In genomic region chr15:74535388-74536084, GRCh38 we compare ENCODE assay signal across 20 cellular contexts. TPM values are rescaled to one million over a fixed set of nuclear protein-coding genes. Genes with fewer than 3 reads are reported as not detected.
DNase-seq lines count a peak whose midpoint lies in the region; ATAC-seq, FAIRE-seq and TF ChIP-seq lines count a peak whose summit lies in the region.
"Had no signal": no experiment of that assay in that cellular context is flagged by ENCODE, and none has a peak within 500 bp of the region (broad histone marks: within the 10 kb centered on the region; RNA-seq: fewer than 3 reads in every experiment).

No MANE protein-coding gene starts in this region.

- FAIRE-seq in RCC 7860 (lab: Jason Lieb, UNC) (peak; percentile 45), H1 (lab: Jason Lieb, UNC) (no peak)
- FAIRE-seq: D721Med, TTC549 had no signal

- H2AK5ac ChIP-seq in H1 (ENCODE audit: low read depth, low read length) (no peak overlapping the region), mesendoderm (ENCODE audit: low read length) (no peak overlapping the region)

- H3K4me2 ChIP-seq in H1 (ENCODE audit: insufficient read depth in 1 of 2, low read depth in 2 of 2, low read length in 2 of 2) (no peak overlapping the region), osteoblast (ENCODE audit: insufficient read depth, low read length) (no peak overlapping the region), mesendoderm (ENCODE audit: low read length) (no peak overlapping the region)

- H3K4me3 ChIP-seq in H1 (ENCODE audit: extremely low read depth in 1 of 4, insufficient read depth in 2 of 4, low read depth in 3 of 4, low read length in 4 of 4) (no peak overlapping the region), osteoblast (ENCODE audit: insufficient read depth, low read length) (no peak overlapping the region), ovary (no peak overlapping the region), mesendoderm (ENCODE audit: low read length) (no peak overlapping the region)
- H3K4me3 ChIP-seq: gastroesophageal sphincter, GM23248 had no signal

- 0 out of 2 replicates have a peak overlapping the region, but pooled peaks have one; percentile 40 for H2BK12ac ChIP-seq in H1 (ENCODE audit: low read depth, low read length)

- H3K56ac ChIP-seq in H1 (replicated peaks; ENCODE audit: insufficient read length, low read depth, low read length) = no peak overlapping the region
- no peak overlapping the region for H3K56ac ChIP-seq in mesendoderm (ENCODE audit: low read length)

- H2BK5ac ChIP-seq in H1 (ENCODE audit: low read depth, low read length) = no peak overlapping the region
- no peak overlapping the region for H2BK5ac ChIP-seq in mesendoderm (ENCODE audit: low read length)

- intact Hi-C loops in ovary (cut with DNase I) = no loop called here

- no peak overlapping the region for H3K9ac ChIP-seq in H1 (replicated peaks in 1 of 4; ENCODE audit: extremely low read depth in 1 of 4, low read depth in 3 of 4, low read length in 3 of 4)
- no peak overlapping the region for H3K9ac ChIP-seq in mesendoderm (ENCODE audit: low read length)
- H3K9ac ChIP-seq: GM23248 had no signal

- H4K91ac ChIP-seq in H1 (replicated peaks; ENCODE audit: insufficient read length, low read length) = no peak overlapping the region

- no peak overlapping the region for H3K14ac ChIP-seq in H1 (ENCODE audit: insufficient read length)

- H2BK120ac ChIP-seq in H1 (replicated peaks; ENCODE audit: low read depth, low read length) (no peak overlapping the region), mesendoderm (ENCODE audit: low read depth, low read length) (no peak overlapping the region)

- POLR2A ChIA-PET in H1 (lab: Charles Lee; ENCODE audit: partially characterized antibody) = interaction anchor here (0.9 to 2.4 kb wide), 3 partner anchors 10 to 18 kb away, joined by 3 to 9 read pairs (median 3); no protein-coding TSS in a partner anchor

- no peak for TF ChIP-seq RAD21 in H1 (IDR thresholded peaks at IDR 0.05 in 1 of 2, conservative IDR thresholded peaks at IDR 0.05 in 1 of 2; ENCODE audit: low read depth in 2 of 2, low read length in 2 of 2)

- peaks cover 5% of the 10 kb centered on the region for H3K23me2 ChIP-seq in H1 (ENCODE audit: low read depth, low read length)

- peaks cover 7 to 12% of the 10 kb centered on the region in 2 donors for H3K36me3 Mint-ChIP-seq in activated naive CD4-positive, alpha-beta T cell treated with anti-CD3 and anti-CD28 coated beads, Interleukin-2, amount 50 U/mL, for 72 hours
- H3K36me3 Mint-ChIP-seq: mesothelial cell of epicardium had no signal

- H2AFZ ChIP-seq in H1 (ENCODE audit: low read length) = no peak overlapping the region
- H2AFZ ChIP-seq in osteoblast (ENCODE audit: low read length) = peak overlapping the region; percentile 42
- H2AFZ ChIP-seq: GM23248 had no signal

- H3K9me3 ChIP-seq in H1 (ENCODE audit: insufficient read depth in 2 of 2, low read depth in 1 of 2, low read length in 1 of 2) (no peaks in the 10 kb centered on the region), osteoblast (ENCODE audit: low read depth, low read length) (no peaks in the 10 kb centered on the region), ovary (no peaks in the 10 kb centered on the region)
- H3K9me3 ChIP-seq: gastroesophageal sphincter had no signal

- H3K9me3 Mint-ChIP-seq in activated naive CD4-positive, alpha-beta T cell treated with anti-CD3 and anti-CD28 coated beads, Interleukin-2, amount 50 U/mL, for 72 hours = no peaks in the 10 kb centered on the region
- H3K9me3 Mint-ChIP-seq: activated naive CD4-positive, alpha-beta T cell treated with anti-CD3 and anti-CD28 coated beads for 36 hours; immature natural killer cell; mesothelial cell of epicardium had no signal

- 86% methylated on average over 3 of the region's 3 CpGs; no CpG with 5 or more reads in 1 of the 2 experiments for WGBS in H1 (ENCODE audit: extremely low coverage in 1 of 2, insufficient coverage in 1 of 2, insufficient read length in 1 of 2, insufficient replicate concordance in 2 of 2, low coverage in 1 of 2, low lambda C conversion rate in 2 of 2, missing lambda C conversion rate in 1 of 2), 2 experiments
- 68 to 74% (median 73%) methylated on average over 3 of the region's 3 CpGs for WGBS in ovary, 3 donors
- no CpG with 5 or more reads among the region's 3 CpGs for WGBS in mesendoderm (ENCODE audit: extremely low coverage, insufficient coverage, low lambda C conversion rate)

- H4K8ac ChIP-seq in H1 (ENCODE audit: extremely low read depth, insufficient read depth, low read length) = no peak overlapping the region
- H4K8ac ChIP-seq in mesendoderm (ENCODE audit: low read depth, low read length) = no peak overlapping the region

- no peak overlapping the region; the same call in 1 of the 2 replicates for H2BK20ac ChIP-seq in H1 (ENCODE audit: low read length)

- DNase-seq in activated naive CD4-positive, alpha-beta T cell treated with anti-CD3 and anti-CD28 coated beads, Interleukin-2, amount 50 U/mL, for 72 hours (ENCODE audit: low spot score in 2 of 2) = no peak
- DNase-seq in activated naive CD4-positive, alpha-beta T cell (lab: John Stamatoyannopoulos, UW) = no peak
- DNase-seq in RCC 7860 (ENCODE audit: low spot score) = peak; percentile 86
- no peak for DNase-seq in H1 (ENCODE audit: low read depth in 1 of 2, low spot score in 2 of 2)
- no peak for DNase-seq in osteoblast (ENCODE audit: insufficient read length, low spot score, missing footprints)
- DNase-seq in SHP77 (lab: John Stamatoyannopoulos, UW) = no peak
- DNase-seq in ovary = no peak
- DNase-seq in mesendoderm = no peak
- DNase-seq: activated naive CD4-positive, alpha-beta T cell treated with anti-CD3 and anti-CD28 coated beads for 36 hours; effector CD8-positive, alpha-beta T cell; GM23248; immature natural killer cell; NCI-H2081 treated with DMSO at 0.1 percent for 48 hours; NCI-H748 treated with DMSO at 0.1 percent for 48 hours; Right ventricle myocardium superior had no signal

- H3K23ac ChIP-seq in H1 (ENCODE audit: insufficient read length) (no peak overlapping the region), mesendoderm (ENCODE audit: low read length) (no peak overlapping the region)

- H3K27me3 ChIP-seq in H1 (replicated peaks in 1 of 4; ENCODE audit: control insufficient read depth in 3 of 4, extremely low read depth in 1 of 4, insufficient read depth in 3 of 4, low read length in 3 of 4) (no peaks in the 10 kb centered on the region), osteoblast (ENCODE audit: insufficient read depth, low read length) (no peaks in the 10 kb centered on the region), ovary (no peaks in the 10 kb centered on the region), mesendoderm (ENCODE audit: insufficient read depth, low read length, poor library complexity) (no peaks in the 10 kb centered on the region)
- H3K27me3 ChIP-seq: gastroesophageal sphincter had no signal

- TF ChIP-seq EP300 in H1 (IDR thresholded peaks at IDR 0.05; ENCODE audit: borderline replicate concordance in 1 of 2, low read depth in 2 of 2, low read length in 2 of 2) = no peak
- TF ChIP-seq EP300 in ovary (IDR thresholded peaks at IDR 0.05) = no peak

- H3K36me3 ChIP-seq in H1 (ENCODE audit: control insufficient read depth in 2 of 4, insufficient read depth in 4 of 4, low read length in 3 of 4) (no peaks in the 10 kb centered on the region), osteoblast (ENCODE audit: insufficient read depth, low read length) (no peaks in the 10 kb centered on the region), ovary (no peaks in the 10 kb centered on the region), mesendoderm (ENCODE audit: control insufficient read depth, insufficient read depth, low read length) (no peaks in the 10 kb centered on the region)
- H3K36me3 ChIP-seq: gastroesophageal sphincter had no signal

- H3K79me1 ChIP-seq in H1 (ENCODE audit: low read depth, low read length) (no peaks in the 10 kb centered on the region), mesendoderm (ENCODE audit: low read length) (no peaks in the 10 kb centered on the region)

- no peak overlapping the region for H3K4ac ChIP-seq in H1 (replicated peaks; ENCODE audit: insufficient read length, low read depth, low read length)
- H3K4ac ChIP-seq in mesendoderm (ENCODE audit: low read depth, low read length) = no peak overlapping the region

- H3K79me2 ChIP-seq in H1 (ENCODE audit: control insufficient read depth in 1 of 2, insufficient read depth in 2 of 2, low read length in 2 of 2) (peaks cover 0 to 11% of the 10 kb centered on the region in 2 experiments; a peak in 1 of 4 replicates), osteoblast (ENCODE audit: insufficient read depth, low read length) (peaks cover 4% of the 10 kb centered on the region), mesendoderm (ENCODE audit: control insufficient read depth, insufficient read depth, low read length) (peaks cover 1% of the 10 kb centered on the region)

- no peak overlapping the region for H3K27ac ChIP-seq in H1 (ENCODE audit: low read depth, low read length)
- peak overlapping the region; percentile 35 for H3K27ac ChIP-seq in osteoblast (ENCODE audit: low read depth, low read length)
- no peak overlapping the region for H3K27ac ChIP-seq in ovary
- H3K27ac ChIP-seq in mesendoderm (ENCODE audit: low read depth, low read length) = no peak overlapping the region
- H3K27ac ChIP-seq: gastroesophageal sphincter, GM23248 had no signal

- H3K4me1 ChIP-seq in H1 (replicated peaks in 1 of 4; ENCODE audit: control insufficient read depth in 3 of 4, insufficient read depth in 4 of 4, low read length in 3 of 4) = peaks cover 6 to 15% (median 8%) of the 10 kb centered on the region in 4 experiments; a peak in 6 of 7 replicates
- peaks cover 35% of the 10 kb centered on the region for H3K4me1 ChIP-seq in osteoblast (ENCODE audit: insufficient read depth, low read length)
- H3K4me1 ChIP-seq in ovary (ENCODE audit: insufficient read depth) = peaks cover 5% of the 10 kb centered on the region
- H3K4me1 ChIP-seq in mesendoderm (ENCODE audit: control insufficient read depth, low read depth, low read length) = peaks cover 10% of the 10 kb centered on the region

- H2BK15ac ChIP-seq in H1 (ENCODE audit: low read length) = peak overlapping the region; percentile 77; the same call in 1 of the 2 replicates
- no peak overlapping the region for H2BK15ac ChIP-seq in mesendoderm (replicated peaks; ENCODE audit: low read depth)

- peak; percentile 54 to 66 for ATAC-seq in activated naive CD4-positive, alpha-beta T cell treated with anti-CD3 and anti-CD28 coated beads, Interleukin-2, amount 50 U/mL, for 72 hours
- ATAC-seq: gastroesophageal sphincter had no signal

- TF ChIP-seq POLR2A in H1 (IDR thresholded peaks at IDR 0.05; ENCODE audit: control extremely low read depth in 1 of 2, low read depth in 2 of 2, low read length in 2 of 2) = no peak
- no peak for TF ChIP-seq POLR2A in ovary (IDR thresholded peaks at IDR 0.05)

- CTCF ChIA-PET in H1 (lab: Charles Lee; ENCODE audit: partially characterized antibody) = interaction anchor here (0.7 to 1.4 kb wide), 5 partner anchors 18 to 313 kb away, joined by 3 to 6 read pairs (median 3); no protein-coding TSS in a partner anchor

- H4K5ac ChIP-seq in H1 (ENCODE audit: insufficient read length, low read depth, low read length) (no peak overlapping the region), mesendoderm (ENCODE audit: low read length) (no peak overlapping the region)

- H3K27ac Mint-ChIP-seq in activated naive CD4-positive, alpha-beta T cell treated with anti-CD3 and anti-CD28 coated beads, Interleukin-2, amount 50 U/mL, for 72 hours = peak overlapping the region in 1 of 2 donors; percentile 3
- H3K27ac Mint-ChIP-seq: activated naive CD4-positive, alpha-beta T cell treated with anti-CD3 and anti-CD28 coated beads for 36 hours; mesothelial cell of epicardium; progenitor cell of endocrine pancreas had no signal

- H4K20me1 ChIP-seq in H1 (replicated peaks in 1 of 2; ENCODE audit: control insufficient read depth in 1 of 2, insufficient read depth in 2 of 2, low read length in 2 of 2) (no peaks in the 10 kb centered on the region), osteoblast (ENCODE audit: insufficient read depth, low read length) (no peaks in the 10 kb centered on the region)

- H3K18ac ChIP-seq in H1 (ENCODE audit: extremely low read depth, low read length) (no peak overlapping the region), mesendoderm (ENCODE audit: low read length) (no peak overlapping the region)

- TF ChIP-seq CTCF in H1 (IDR thresholded peaks at IDR 0.05; ENCODE audit: control extremely low read depth in 1 of 3, insufficient read depth in 1 of 3, low read depth in 1 of 3, low read length in 3 of 3) = no peak
- TF ChIP-seq CTCF in osteoblast (IDR thresholded peaks at IDR 0.05; ENCODE audit: extremely low read depth, low read depth, low read length) = no peak
- TF ChIP-seq CTCF in ovary (IDR thresholded peaks at IDR 0.05) = no peak

RNA-seq across cellular contexts. Expression of gene ARID3B, which starts 5.5 kb away (rescaled TPM):
- total RNA-seq in activated naive CD4-positive, alpha-beta T cell treated with anti-CD3 and anti-CD28 coated beads, Interleukin-2, amount 50 U/mL, for 72 hours = 10 to 100 TPM; 25.7 to 37.7 TPM
- total RNA-seq in H1 (2021; fragmentation: NEBNext Ultra II Directional; extraction: Animal tissue kit (Norgen Biotek cat#: 25700)) = 115 and 118 TPM in 2 replicates
- polyA plus RNA-seq in H1 (2011; rRNA removed) (81.0 and 102 TPM in 2 replicates), ovary (1 to 10 TPM; 1.2 to 1.4 TPM)
- 72.8 TPM for polyA plus RNA-seq in H1 (2011; cell fraction: cytosol; rRNA removed)
- 106 TPM for polyA plus RNA-seq in H1 (2011; cell fraction: nucleus; rRNA removed)
- 76.9 to 100 TPM (median 95.5 TPM) in 4 replicates for polyA plus RNA-seq in H1 (2012, experiment 1 of 2)
- polyA plus RNA-seq in H1 (2012, experiment 2 of 2) = 74.6 TPM
- 73.7 TPM for polyA plus RNA-seq in H1 (2013, experiment 1 of 2)
- 74.8 TPM for polyA plus RNA-seq in H1 (2013, experiment 2 of 2)
- polyA minus RNA-seq in H1 (2011; rRNA and poly(A)+ RNA removed) = 70.8 and 83.0 TPM in 2 replicates
- polyA minus RNA-seq in H1 (2011; cell fraction: cytosol; rRNA and poly(A)+ RNA removed) = 63.8 TPM
- polyA minus RNA-seq in H1 (2011; cell fraction: nucleus; rRNA and poly(A)+ RNA removed) = 57.6 TPM
- total RNA-seq in osteoblast (2.7 and 3.6 TPM in 2 replicates), ovary (1 to 10 TPM; 1.6 to 4.9 (median 2.8) TPM)
- polyA plus RNA-seq in mesendoderm (2013, experiment 1 of 2) = 99.9 TPM
- polyA plus RNA-seq in mesendoderm (2013, experiment 2 of 2) = 98.8 TPM
